13 cellular contexts compared by ENCODE assay signal in genomic region chr13:31807090-31807541, GRCh38.
DNase-seq lines count a peak whose midpoint lies in the region; ATAC-seq, FAIRE-seq and TF ChIP-seq lines count a peak whose summit lies in the region.
"Had no signal": no experiment of that assay in that cellular context is flagged by ENCODE, and none has a peak within 500 bp of the region (broad histone marks: within the 10 kb centered on the region; RNA-seq: fewer than 3 reads in every experiment).

No MANE protein-coding gene starts in this region.

- DNase-seq in activated naive CD8-positive, alpha-beta T cell treated with anti-CD3 and anti-CD28 coated beads, Interleukin-2, amount 10 ng/mL, durations not matched to agents 7 days and 5 days: no peak
- DNase-seq in activated naive CD8-positive, alpha-beta T cell treated with anti-CD3 and anti-CD28 coated beads for 36 hours: no peak
- peak; percentile 25 for DNase-seq in OCI-M1 (lab: John Stamatoyannopoulos, UW)
- peak; percentile 36 for DNase-seq in bronchial epithelial cell (ENCODE audit: low read depth)
- peak; percentile 3 to 12 for DNase-seq in stimulated activated CD8-positive, alpha-beta memory T cell treated with anti-CD3 and anti-CD28 coated beads, Interleukin-7, amount 100 ng/mL, for 4 hours (ENCODE audit: low read depth in 2 of 2)
- DNase-seq in prostate gland (ENCODE audit: low spot score): no peak
- DNase-seq in HTR-8/SVneo (ENCODE audit: insufficient read length, low spot score): no peak
- DNase-seq: activated B cell treated with CpG ODN at 0.5 μM for 24 hours, H7, NCI-H446 treated with DMSO at 0.1 percent for 48 hours, testis had no signal

- TF ChIP-seq POLR2A in prostate gland (IDR thresholded peaks at IDR 0.05): no peak

- H3K27ac Mint-ChIP-seq in activated naive CD8-positive, alpha-beta T cell treated with anti-CD3 and anti-CD28 coated beads, Interleukin-2, amount 10 ng/mL, durations not matched to agents 7 days and 5 days: peak overlapping the region; percentile 53
- no peak overlapping the region for H3K27ac Mint-ChIP-seq in activated naive CD8-positive, alpha-beta T cell treated with anti-CD3 and anti-CD28 coated beads for 36 hours
- H3K27ac Mint-ChIP-seq: activated B cell treated with CpG ODN at 0.5 μM for 24 hours had no signal

- no peak overlapping the region for H3K4me3 ChIP-seq in bronchial epithelial cell (ENCODE audit: low read depth, low read length)
- H3K4me3 ChIP-seq in prostate gland: no peak overlapping the region
- H3K4me3 ChIP-seq: testis had no signal

- POLR2A ChIA-PET in activated naive CD8-positive, alpha-beta T cell treated with anti-CD3 and anti-CD28 coated beads, Interleukin-2, amount 10 ng/mL, durations not matched to agents 7 days and 5 days (lab: Charles Lee): no interaction called here

- peaks cover 2% of the 10 kb centered on the region for H3K27me3 Mint-ChIP-seq in activated naive CD8-positive, alpha-beta T cell treated with anti-CD3 and anti-CD28 coated beads, Interleukin-2, amount 10 ng/mL, durations not matched to agents 7 days and 5 days
- no peaks in the 10 kb centered on the region for H3K27me3 Mint-ChIP-seq in activated naive CD8-positive, alpha-beta T cell treated with anti-CD3 and anti-CD28 coated beads for 36 hours

- H3K4me1 ChIP-seq in prostate gland (replicated peaks): no peaks in the 10 kb centered on the region
- H3K4me1 ChIP-seq: testis had no signal

- peak overlapping the region; percentile 14 for H3K4me3 Mint-ChIP-seq in activated naive CD8-positive, alpha-beta T cell treated with anti-CD3 and anti-CD28 coated beads, Interleukin-2, amount 10 ng/mL, durations not matched to agents 7 days and 5 days
- no peak overlapping the region for H3K4me3 Mint-ChIP-seq in activated naive CD8-positive, alpha-beta T cell treated with anti-CD3 and anti-CD28 coated beads for 36 hours
- H3K4me3 Mint-ChIP-seq: activated B cell treated with CpG ODN at 0.5 μM for 24 hours had no signal

- no peaks in the 10 kb centered on the region for H3K36me3 Mint-ChIP-seq in activated naive CD8-positive, alpha-beta T cell treated with anti-CD3 and anti-CD28 coated beads, Interleukin-2, amount 10 ng/mL, durations not matched to agents 7 days and 5 days
- no peaks in the 10 kb centered on the region for H3K36me3 Mint-ChIP-seq in activated naive CD8-positive, alpha-beta T cell treated with anti-CD3 and anti-CD28 coated beads for 36 hours

- no peak overlapping the region for H3K27ac ChIP-seq in prostate gland
- H3K27ac ChIP-seq: testis had no signal

- H3K27me3 ChIP-seq in bronchial epithelial cell (ENCODE audit: control insufficient read depth, insufficient read depth, low read length) (no peaks in the 10 kb centered on the region), prostate gland (replicated peaks; ENCODE audit: insufficient read depth) (no peaks in the 10 kb centered on the region)
- H3K27me3 ChIP-seq: testis had no signal

- H3K9me3 Mint-ChIP-seq in activated naive CD8-positive, alpha-beta T cell treated with anti-CD3 and anti-CD28 coated beads, Interleukin-2, amount 10 ng/mL, durations not matched to agents 7 days and 5 days: peaks cover 11% of the 10 kb centered on the region
- H3K9me3 Mint-ChIP-seq in activated naive CD8-positive, alpha-beta T cell treated with anti-CD3 and anti-CD28 coated beads for 36 hours: no peaks in the 10 kb centered on the region

- no peaks in the 10 kb centered on the region for H3K9me3 ChIP-seq in prostate gland
- H3K9me3 ChIP-seq: testis had no signal

- intact Hi-C loops in prostate gland (cut with DNase I): no loop called here

- H3K36me3 ChIP-seq in bronchial epithelial cell (ENCODE audit: control insufficient read depth, insufficient read depth, low read length) (no peaks in the 10 kb centered on the region), prostate gland (no peaks in the 10 kb centered on the region)

- H3K4me1 Mint-ChIP-seq in activated naive CD8-positive, alpha-beta T cell treated with anti-CD3 and anti-CD28 coated beads, Interleukin-2, amount 10 ng/mL, durations not matched to agents 7 days and 5 days: peaks cover 8% of the 10 kb centered on the region
- no peaks in the 10 kb centered on the region for H3K4me1 Mint-ChIP-seq in activated naive CD8-positive, alpha-beta T cell treated with anti-CD3 and anti-CD28 coated beads for 36 hours

- 74% methylated on average over 2 of the region's 2 CpGs for WGBS in prostate gland

- TF ChIP-seq CTCF in bronchial epithelial cell (IDR thresholded peaks at IDR 0.05; ENCODE audit: insufficient read depth, low read length, severe bottlenecking): no peak
- TF ChIP-seq CTCF in prostate gland (IDR thresholded peaks at IDR 0.05): no peak

- no peak for ATAC-seq in activated naive CD8-positive, alpha-beta T cell treated with anti-CD3 and anti-CD28 coated beads, Interleukin-2, amount 10 ng/mL, durations not matched to agents 7 days and 5 days (ENCODE audit: low read depth)
- no peak for ATAC-seq in HG02588 (IDR thresholded peaks at IDR 0.05; ENCODE audit: unreplicated experiment)

- FAIRE-seq in bronchial epithelial cell (lab: Jason Lieb, UNC) (no peak), HTR-8/SVneo (lab: Jason Lieb, UNC) (no peak)
- FAIRE-seq: D721Med had no signal

Comparison
In these comparisons a context has a peak if more than half of its experiments do, and no peak if none do; other contexts are left out.
1. DNase-seq: peak in OCI-M1 (single experiment), bronchial epithelial cell (single experiment) and stimulated activated CD8-positive, alpha-beta memory T cell treated with anti-CD3 and anti-CD28 coated beads, Interleukin-7, amount 100 ng/mL, for 4 hours (2 of 2); none in activated naive CD8-positive, alpha-beta T cell treated with anti-CD3 and anti-CD28 coated beads, Interleukin-2, amount 10 ng/mL, durations not matched to agents 7 days and 5 days (single experiment), activated naive CD8-positive, alpha-beta T cell treated with anti-CD3 and anti-CD28 coated beads for 36 hours (single experiment), prostate gland (single experiment) and HTR-8/SVneo (single experiment).